Comparison of ENCODE assay signal across 8 cellular contexts in genomic region chr12:31322651-31323248, GRCh38. TPM values are rescaled to one million over a fixed set of nuclear protein-coding genes. Genes with fewer than 3 reads are reported as not detected.
A peak's percentile ranks its signal among the peaks of the same experiment; 100 is the strongest.
DNase-seq lines count a peak whose midpoint lies in the region; ATAC-seq and TF ChIP-seq lines count a peak whose summit lies in the region.

No MANE protein-coding gene starts in this region.

- no peaks in the 10 kb centered on the region for H3K36me3 Mint-ChIP-seq in osteocyte (ENCODE audit: unreplicated experiment)

- H3K4me3 Mint-ChIP-seq in osteocyte (ENCODE audit: unreplicated experiment), result peak overlapping the region; percentile 96

- no peak overlapping the region; the same call in 1 of the 2 replicates for H3K4me3 ChIP-seq in GM23248
- H3K4me3 ChIP-seq in NT2/D1 (ENCODE audit: insufficient read length, low read depth), result peak overlapping the region; percentile 98
- peak overlapping the region; percentile 75 for H3K4me3 ChIP-seq in ectodermal cell (ENCODE audit: insufficient read depth, low read depth, low read length)

- TF ChIP-seq CTCF in osteocyte (IDR thresholded peaks at IDR 0.05), result no peak

- no peaks in the 10 kb centered on the region for H4K20me1 ChIP-seq in GM23248 (ENCODE audit: insufficient read depth)

- peak overlapping the region; percentile 97 for H3K4me2 ChIP-seq in GM23248 (ENCODE audit: unreplicated experiment)

- H2AFZ ChIP-seq in GM23248, result peak overlapping the region; percentile 98; the same call in 1 of the 2 replicates

- peaks cover 46% of the 10 kb centered on the region for H3K4me1 Mint-ChIP-seq in osteocyte (ENCODE audit: unreplicated experiment)

- no peaks in the 10 kb centered on the region for H3K9me2 ChIP-seq in GM23248 (ENCODE audit: insufficient read depth)

- H3K36me3 ChIP-seq in GM23248 (ENCODE audit: low read depth), result no peaks in the 10 kb centered on the region
- peaks cover 5% of the 10 kb centered on the region for H3K36me3 ChIP-seq in NT2/D1 (ENCODE audit: insufficient read depth, insufficient read length, low read length)
- no peaks in the 10 kb centered on the region for H3K36me3 ChIP-seq in ectodermal cell (ENCODE audit: control insufficient read depth, insufficient read depth, low read length)

- H3K27me3 Mint-ChIP-seq in osteocyte (ENCODE audit: unreplicated experiment), result no peaks in the 10 kb centered on the region

- peak overlapping the region; percentile 85 for H3K27ac Mint-ChIP-seq in osteocyte (ENCODE audit: unreplicated experiment)

- H3K9ac ChIP-seq in GM23248, result peak overlapping the region; percentile 85; the same call in 1 of the 2 replicates
- H3K9ac ChIP-seq in NT2/D1 (ENCODE audit: insufficient read length, low read depth), result peak overlapping the region; percentile 99

- H3K4me1 ChIP-seq in GM23248 (ENCODE audit: insufficient read depth) (no peaks in the 10 kb centered on the region), NT2/D1 (ENCODE audit: insufficient read depth, insufficient read length) (no peaks in the 10 kb centered on the region), ectodermal cell (ENCODE audit: control insufficient read depth, insufficient read depth, low read length) (peaks cover 40% of the 10 kb centered on the region)

- in situ Hi-C loops in GM23248 (cut with MboI), result no loop called here

- peaks cover 15% of the 10 kb centered on the region; the same call in 1 of the 2 replicates for H3F3A ChIP-seq in GM23248 (ENCODE audit: insufficient read depth)

- WGBS in GM23248 (ENCODE audit: low coverage in 1 of 2, low lambda C conversion rate in 2 of 2, missing lambda C conversion rate in 2 of 2), 2 experiments, result 86 to 88% methylated on average over 6 of the region's 6 CpGs
- 9% methylated on average over 5 to 6 of the region's 6 CpGs for WGBS in ectodermal cell, 2 experiments

- DNase-seq in GM23248 (peak; percentile 21), NT2/D1 (ENCODE audit: low read depth, low spot score) (peak; percentile 50), osteocyte (ENCODE audit: extremely low spot score, unreplicated experiment) (no peak), NCI-H2196 treated with DMSO at 0.1 percent for 48 hours (lab: John Stamatoyannopoulos, UW; ENCODE audit: unreplicated experiment) (no peak), HuH-7 (ENCODE audit: low spot score) (no peak), iPS-NIHi11 (ENCODE audit: low spot score) (no peak)

- H3K27me3 ChIP-seq in GM23248 (replicated peaks; ENCODE audit: insufficient read depth), result no peaks in the 10 kb centered on the region
- no peaks in the 10 kb centered on the region for H3K27me3 ChIP-seq in NT2/D1 (ENCODE audit: insufficient read depth, insufficient read length)
- no peaks in the 10 kb centered on the region for H3K27me3 ChIP-seq in ectodermal cell (ENCODE audit: control insufficient read depth, insufficient read depth, low read length, poor library complexity, severe bottlenecking)

- peaks cover 62% of the 10 kb centered on the region for H3K79me2 ChIP-seq in GM23248 (ENCODE audit: insufficient read depth)

- H3K9me3 ChIP-seq in GM23248 (ENCODE audit: low read depth), result no peaks in the 10 kb centered on the region
- no peaks in the 10 kb centered on the region for H3K9me3 ChIP-seq in NT2/D1 (ENCODE audit: insufficient read depth, low read length)
- no peaks in the 10 kb centered on the region for H3K9me3 ChIP-seq in ectodermal cell (ENCODE audit: control insufficient read depth, low read length)

- no peaks in the 10 kb centered on the region for H3K9me3 Mint-ChIP-seq in osteocyte (ENCODE audit: unreplicated experiment)

- H3K27ac ChIP-seq in GM23248 (no peak overlapping the region), ectodermal cell (ENCODE audit: insufficient read depth, low read depth, low read length, poor library complexity, severe bottlenecking) (peak overlapping the region; percentile 92)

- no peak for ATAC-seq in GM21576 (IDR thresholded peaks at IDR 0.05; ENCODE audit: unreplicated experiment)

RNA-seq across cellular contexts. Expression of gene SINHCAF, which starts 3.2 kb away (rescaled TPM):
- total RNA-seq in GM23248 (2014; rRNA removed; shearing (Covaris generic)), result 8.7 and 10.4 TPM in 2 replicates
- polyA plus RNA-seq in GM23248 (2016; fragmentation: Nextera tagmentation; extraction: Ambion mirVana), result 14.4 and 14.7 TPM in 2 replicates
- 229 TPM for polyA plus RNA-seq in ectodermal cell (2013, experiment 1 of 4)
- polyA plus RNA-seq in ectodermal cell (2013, experiment 2 of 4), result 268 TPM
- 206 TPM for polyA plus RNA-seq in ectodermal cell (2013, experiment 3 of 4)
- 188 TPM for polyA plus RNA-seq in ectodermal cell (2013, experiment 4 of 4)
- total RNA-seq in osteocyte, result 35.5 and 41.1 TPM in 2 replicates

Comparison
In these comparisons a context has a peak if more than half of its experiments do, and no peak if none do; other contexts are left out.
1. DNase-seq: peak in GM23248 (single experiment) and NT2/D1 (single experiment); none in osteocyte (single experiment), NCI-H2196 treated with DMSO at 0.1 percent for 48 hours (single experiment), HuH-7 (single experiment) and iPS-NIHi11 (single experiment).